1 cellular context compared by ENCODE assay signal in the genomic region with DNA sequence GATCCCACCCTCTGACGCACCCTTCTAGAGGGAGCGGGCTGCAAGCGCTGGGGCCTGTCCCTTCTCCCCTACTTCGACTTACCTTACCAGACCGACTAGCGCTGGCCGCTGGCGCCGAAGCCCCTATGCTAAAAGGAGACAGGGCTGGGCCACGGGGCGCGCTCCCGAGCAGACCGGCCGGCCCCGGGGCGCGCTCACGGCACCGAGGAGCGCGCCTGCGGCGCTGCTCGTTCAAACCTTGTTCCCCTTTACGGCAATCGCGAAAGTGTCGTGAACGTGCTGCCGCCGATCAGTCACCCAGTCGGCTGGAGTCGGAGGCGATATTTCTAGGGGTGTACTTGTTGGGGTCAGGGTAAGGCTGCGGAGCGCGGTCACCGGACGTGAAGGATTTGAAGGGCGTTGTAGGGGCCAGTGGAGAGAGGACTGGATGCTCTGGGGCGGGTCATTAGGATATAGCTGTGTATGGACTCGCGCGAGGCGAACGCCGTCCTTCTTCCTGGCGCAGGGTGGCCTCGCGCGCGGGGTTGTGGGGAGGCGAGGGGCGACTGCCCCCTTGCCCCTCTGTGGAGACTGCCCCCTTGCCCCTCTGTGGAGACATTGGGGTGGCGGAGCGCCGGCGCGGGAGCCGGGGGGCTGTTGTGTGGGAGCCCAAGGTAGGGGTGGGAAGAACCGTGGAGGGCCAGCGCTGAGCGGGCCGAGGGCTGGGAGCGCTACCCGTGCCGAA.
A peak's percentile ranks its signal among the peaks of the same experiment; 100 is the strongest.
TF ChIP-seq lines count a peak whose summit lies in the region.

A gene (plus strand): TSS at position 268 of the 724 bp plus-strand sequence. CDS start 7,492 bp downstream, outside the sequence.
A gene (minus strand): TSS at position 138 of the 724 bp plus-strand sequence. CDS start 8,539 bp downstream, outside the sequence.

TF ChIP-seq in K562, 482 proteins besides CTCF, POLR2A, EP300 and RAD21 (continued from another document and continues in another):
- TF ChIP-seq, protein P1, sequence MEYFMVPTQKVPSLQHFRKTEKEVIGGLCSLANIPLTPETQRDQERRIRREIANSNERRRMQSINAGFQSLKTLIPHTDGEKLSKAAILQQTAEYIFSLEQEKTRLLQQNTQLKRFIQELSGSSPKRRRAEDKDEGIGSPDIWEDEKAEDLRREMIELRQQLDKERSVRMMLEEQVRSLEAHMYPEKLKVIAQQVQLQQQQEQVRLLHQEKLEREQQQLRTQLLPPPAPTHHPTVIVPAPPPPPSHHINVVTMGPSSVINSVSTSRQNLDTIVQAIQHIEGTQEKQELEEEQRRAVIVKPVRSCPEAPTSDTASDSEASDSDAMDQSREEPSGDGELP (CRISPR knock-in tag; IDR thresholded peaks at IDR 0.05; ENCODE audit: borderline replicate concordance), result peak; percentile 42; the same call in 1 of the 2 replicates
- no peak for TF ChIP-seq HDAC3 (IDR thresholded peaks at IDR 0.05; ENCODE audit: borderline replicate concordance, partially characterized antibody)
- TF ChIP-seq ZFP30 (CRISPR knock-in tag; IDR thresholded peaks at IDR 0.05; ENCODE audit: borderline replicate concordance), result no peak
- TF ChIP-seq HOXB6 (CRISPR knock-in tag; IDR thresholded peaks at IDR 0.05; ENCODE audit: borderline replicate concordance), result no peak
- TF ChIP-seq GTF2E2 (tag; IDR thresholded peaks at IDR 0.05), result 0 out of 2 replicates have a peak, but pooled peaks have one; percentile 37
- TF ChIP-seq, protein P2, sequence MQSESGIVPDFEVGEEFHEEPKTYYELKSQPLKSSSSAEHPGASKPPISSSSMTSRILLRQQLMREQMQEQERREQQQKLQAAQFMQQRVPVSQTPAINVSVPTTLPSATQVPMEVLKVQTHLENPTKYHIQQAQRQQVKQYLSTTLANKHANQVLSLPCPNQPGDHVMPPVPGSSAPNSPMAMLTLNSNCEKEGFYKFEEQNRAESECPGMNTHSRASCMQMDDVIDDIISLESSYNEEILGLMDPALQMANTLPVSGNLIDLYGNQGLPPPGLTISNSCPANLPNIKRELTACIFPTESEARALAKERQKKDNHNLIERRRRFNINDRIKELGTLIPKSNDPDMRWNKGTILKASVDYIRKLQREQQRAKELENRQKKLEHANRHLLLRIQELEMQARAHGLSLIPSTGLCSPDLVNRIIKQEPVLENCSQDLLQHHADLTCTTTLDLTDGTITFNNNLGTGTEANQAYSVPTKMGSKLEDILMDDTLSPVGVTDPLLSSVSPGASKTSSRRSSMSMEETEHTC (IDR thresholded peaks at IDR 0.05), result peak; percentile 16; the same call in 1 of the 2 replicates
- TF ChIP-seq, protein P3, sequence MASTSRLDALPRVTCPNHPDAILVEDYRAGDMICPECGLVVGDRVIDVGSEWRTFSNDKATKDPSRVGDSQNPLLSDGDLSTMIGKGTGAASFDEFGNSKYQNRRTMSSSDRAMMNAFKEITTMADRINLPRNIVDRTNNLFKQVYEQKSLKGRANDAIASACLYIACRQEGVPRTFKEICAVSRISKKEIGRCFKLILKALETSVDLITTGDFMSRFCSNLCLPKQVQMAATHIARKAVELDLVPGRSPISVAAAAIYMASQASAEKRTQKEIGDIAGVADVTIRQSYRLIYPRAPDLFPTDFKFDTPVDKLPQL (IDR thresholded peaks at IDR 0.05; ENCODE audit: extremely low read depth, insufficient read length), result no peak
- TF ChIP-seq, protein P4, sequence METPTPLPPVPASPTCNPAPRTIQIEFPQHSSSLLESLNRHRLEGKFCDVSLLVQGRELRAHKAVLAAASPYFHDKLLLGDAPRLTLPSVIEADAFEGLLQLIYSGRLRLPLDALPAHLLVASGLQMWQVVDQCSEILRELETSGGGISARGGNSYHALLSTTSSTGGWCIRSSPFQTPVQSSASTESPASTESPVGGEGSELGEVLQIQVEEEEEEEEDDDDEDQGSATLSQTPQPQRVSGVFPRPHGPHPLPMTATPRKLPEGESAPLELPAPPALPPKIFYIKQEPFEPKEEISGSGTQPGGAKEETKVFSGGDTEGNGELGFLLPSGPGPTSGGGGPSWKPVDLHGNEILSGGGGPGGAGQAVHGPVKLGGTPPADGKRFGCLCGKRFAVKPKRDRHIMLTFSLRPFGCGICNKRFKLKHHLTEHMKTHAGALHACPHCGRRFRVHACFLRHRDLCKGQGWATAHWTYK (CRISPR knock-in tag; IDR thresholded peaks at IDR 0.05), result 0 out of 2 replicates have a peak, but pooled peaks have one; percentile 27
- no peak for TF ChIP-seq RBM39 (optimal IDR thresholded peaks at IDR 0.05; ENCODE audit: low read depth, low read length)
- TF ChIP-seq SREBF1 (IDR thresholded peaks at IDR 0.05; ENCODE audit: borderline replicate concordance, low read depth, low read length), result no peak
- TF ChIP-seq, protein P5, sequence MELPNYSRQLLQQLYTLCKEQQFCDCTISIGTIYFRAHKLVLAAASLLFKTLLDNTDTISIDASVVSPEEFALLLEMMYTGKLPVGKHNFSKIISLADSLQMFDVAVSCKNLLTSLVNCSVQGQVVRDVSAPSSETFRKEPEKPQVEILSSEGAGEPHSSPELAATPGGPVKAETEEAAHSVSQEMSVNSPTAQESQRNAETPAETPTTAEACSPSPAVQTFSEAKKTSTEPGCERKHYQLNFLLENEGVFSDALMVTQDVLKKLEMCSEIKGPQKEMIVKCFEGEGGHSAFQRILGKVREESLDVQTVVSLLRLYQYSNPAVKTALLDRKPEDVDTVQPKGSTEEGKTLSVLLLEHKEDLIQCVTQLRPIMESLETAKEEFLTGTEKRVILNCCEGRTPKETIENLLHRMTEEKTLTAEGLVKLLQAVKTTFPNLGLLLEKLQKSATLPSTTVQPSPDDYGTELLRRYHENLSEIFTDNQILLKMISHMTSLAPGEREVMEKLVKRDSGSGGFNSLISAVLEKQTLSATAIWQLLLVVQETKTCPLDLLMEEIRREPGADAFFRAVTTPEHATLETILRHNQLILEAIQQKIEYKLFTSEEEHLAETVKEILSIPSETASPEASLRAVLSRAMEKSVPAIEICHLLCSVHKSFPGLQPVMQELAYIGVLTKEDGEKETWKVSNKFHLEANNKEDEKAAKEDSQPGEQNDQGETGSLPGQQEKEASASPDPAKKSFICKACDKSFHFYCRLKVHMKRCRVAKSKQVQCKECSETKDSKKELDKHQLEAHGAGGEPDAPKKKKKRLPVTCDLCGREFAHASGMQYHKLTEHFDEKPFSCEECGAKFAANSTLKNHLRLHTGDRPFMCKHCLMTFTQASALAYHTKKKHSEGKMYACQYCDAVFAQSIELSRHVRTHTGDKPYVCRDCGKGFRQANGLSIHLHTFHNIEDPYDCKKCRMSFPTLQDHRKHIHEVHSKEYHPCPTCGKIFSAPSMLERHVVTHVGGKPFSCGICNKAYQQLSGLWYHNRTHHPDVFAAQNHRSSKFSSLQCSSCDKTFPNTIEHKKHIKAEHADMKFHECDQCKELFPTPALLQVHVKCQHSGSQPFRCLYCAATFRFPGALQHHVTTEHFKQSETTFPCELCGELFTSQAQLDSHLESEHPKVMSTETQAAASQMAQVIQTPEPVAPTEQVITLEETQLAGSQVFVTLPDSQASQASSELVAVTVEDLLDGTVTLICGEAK (IDR thresholded peaks at IDR 0.05), result no peak
- TF ChIP-seq, protein P5 (CRISPR knock-in tag; IDR thresholded peaks at IDR 0.05), result no peak
- peak; percentile 93; the same call in 1 of the 2 replicates for TF ChIP-seq PHF8 (IDR thresholded peaks at IDR 0.05; ENCODE audit: borderline replicate concordance, low read length)
- TF ChIP-seq TFAM (CRISPR knock-in tag; conservative IDR thresholded peaks at IDR 0.05), result no peak
- TF ChIP-seq NFRKB (IDR thresholded peaks at IDR 0.05; ENCODE audit: low read depth), result no peak
- TF ChIP-seq NUFIP1 (IDR thresholded peaks at IDR 0.05; ENCODE audit: partially characterized antibody), result no peak
- TF ChIP-seq, protein P6, sequence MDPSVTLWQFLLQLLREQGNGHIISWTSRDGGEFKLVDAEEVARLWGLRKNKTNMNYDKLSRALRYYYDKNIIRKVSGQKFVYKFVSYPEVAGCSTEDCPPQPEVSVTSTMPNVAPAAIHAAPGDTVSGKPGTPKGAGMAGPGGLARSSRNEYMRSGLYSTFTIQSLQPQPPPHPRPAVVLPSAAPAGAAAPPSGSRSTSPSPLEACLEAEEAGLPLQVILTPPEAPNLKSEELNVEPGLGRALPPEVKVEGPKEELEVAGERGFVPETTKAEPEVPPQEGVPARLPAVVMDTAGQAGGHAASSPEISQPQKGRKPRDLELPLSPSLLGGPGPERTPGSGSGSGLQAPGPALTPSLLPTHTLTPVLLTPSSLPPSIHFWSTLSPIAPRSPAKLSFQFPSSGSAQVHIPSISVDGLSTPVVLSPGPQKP (CRISPR knock-in tag; IDR thresholded peaks at IDR 0.05), result no peak
- no peak for TF ChIP-seq STAT5A (IDR thresholded peaks at IDR 0.05; ENCODE audit: borderline replicate concordance, low read length)
- 0 out of 2 replicates have a peak, but pooled peaks have one; percentile 18 for TF ChIP-seq GATA2 (CRISPR knock-in tag; IDR thresholded peaks at IDR 0.05)
- TF ChIP-seq ZNF766 (CRISPR knock-in tag; conservative IDR thresholded peaks at IDR 0.05), result peak; percentile 90
- TF ChIP-seq, protein P7, sequence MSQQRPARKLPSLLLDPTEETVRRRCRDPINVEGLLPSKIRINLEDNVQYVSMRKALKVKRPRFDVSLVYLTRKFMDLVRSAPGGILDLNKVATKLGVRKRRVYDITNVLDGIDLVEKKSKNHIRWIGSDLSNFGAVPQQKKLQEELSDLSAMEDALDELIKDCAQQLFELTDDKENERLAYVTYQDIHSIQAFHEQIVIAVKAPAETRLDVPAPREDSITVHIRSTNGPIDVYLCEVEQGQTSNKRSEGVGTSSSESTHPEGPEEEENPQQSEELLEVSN (IDR thresholded peaks at IDR 0.05; ENCODE audit: borderline replicate concordance in 1 of 2, extremely low read depth in 1 of 2, insufficient read depth in 1 of 2, insufficient read length in 1 of 2, low read depth in 1 of 2, low read length in 1 of 2, poor library complexity in 1 of 2, severe bottlenecking in 1 of 2), result peak; percentile 10 to 51
- TF ChIP-seq ETV5 (CRISPR knock-in tag; IDR thresholded peaks at IDR 0.05; ENCODE audit: low read depth), result peak; percentile 41
- no peak for TF ChIP-seq ZNF311 (CRISPR knock-in tag; IDR thresholded peaks at IDR 0.05)
- TF ChIP-seq, protein P8, sequence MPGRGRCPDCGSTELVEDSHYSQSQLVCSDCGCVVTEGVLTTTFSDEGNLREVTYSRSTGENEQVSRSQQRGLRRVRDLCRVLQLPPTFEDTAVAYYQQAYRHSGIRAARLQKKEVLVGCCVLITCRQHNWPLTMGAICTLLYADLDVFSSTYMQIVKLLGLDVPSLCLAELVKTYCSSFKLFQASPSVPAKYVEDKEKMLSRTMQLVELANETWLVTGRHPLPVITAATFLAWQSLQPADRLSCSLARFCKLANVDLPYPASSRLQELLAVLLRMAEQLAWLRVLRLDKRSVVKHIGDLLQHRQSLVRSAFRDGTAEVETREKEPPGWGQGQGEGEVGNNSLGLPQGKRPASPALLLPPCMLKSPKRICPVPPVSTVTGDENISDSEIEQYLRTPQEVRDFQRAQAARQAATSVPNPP (IDR thresholded peaks at IDR 0.05; ENCODE audit: borderline replicate concordance, insufficient read depth, insufficient read length), result no peak
- TF ChIP-seq NR2F6 (CRISPR knock-in tag; IDR thresholded peaks at IDR 0.05), result no peak; the same call in 1 of the 2 replicates
- no peak for TF ChIP-seq ZNF57 (CRISPR knock-in tag; IDR thresholded peaks at IDR 0.05)
- peak; percentile 83 for TF ChIP-seq EP400 (IDR thresholded peaks at IDR 0.05)
- TF ChIP-seq TRIM24 (IDR thresholded peaks at IDR 0.05), result no peak
- TF ChIP-seq, protein P9, sequence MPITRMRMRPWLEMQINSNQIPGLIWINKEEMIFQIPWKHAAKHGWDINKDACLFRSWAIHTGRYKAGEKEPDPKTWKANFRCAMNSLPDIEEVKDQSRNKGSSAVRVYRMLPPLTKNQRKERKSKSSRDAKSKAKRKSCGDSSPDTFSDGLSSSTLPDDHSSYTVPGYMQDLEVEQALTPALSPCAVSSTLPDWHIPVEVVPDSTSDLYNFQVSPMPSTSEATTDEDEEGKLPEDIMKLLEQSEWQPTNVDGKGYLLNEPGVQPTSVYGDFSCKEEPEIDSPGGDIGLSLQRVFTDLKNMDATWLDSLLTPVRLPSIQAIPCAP (CRISPR knock-in tag; IDR thresholded peaks at IDR 0.05; ENCODE audit: borderline replicate concordance), result no peak
- no peak for TF ChIP-seq NELFE (IDR thresholded peaks at IDR 0.05; ENCODE audit: insufficient read depth, insufficient read length)
- no peak for TF ChIP-seq CCAR2 (IDR thresholded peaks at IDR 0.05; ENCODE audit: low read depth, low read length)
- no peak for TF ChIP-seq ZNF140 (CRISPR knock-in tag; IDR thresholded peaks at IDR 0.05)
